8 cellular contexts compared by ENCODE assay signal in genomic region chr18:21242141-21243040, GRCh38. TPM values are rescaled to one million over a fixed set of nuclear protein-coding genes. Genes with fewer than 3 reads are reported as not detected.
DNase-seq lines count a peak whose midpoint lies in the region; ATAC-seq and TF ChIP-seq lines count a peak whose summit lies in the region.

Gene GREB1L (plus strand): TSS chr18:21242232. CDS start chr18:21383519, 141,287 bp downstream.

- peaks cover 12% of the 10 kb centered on the region for H3K4me1 Mint-ChIP-seq in stimulated activated naive CD8-positive, alpha-beta T cell treated with anti-CD3 and anti-CD28 coated beads, Interleukin-15, amount 100 ng/mL, for 72 hours

- H3K4me1 ChIP-seq in PC-9 (replicated peaks; ENCODE audit: insufficient read depth) (0 out of 2 replicates have a peak, but pooled peaks cover 7% of the 10 kb centered on the region), lung (ENCODE audit: control insufficient read depth in 2 of 2, insufficient read depth in 2 of 2, low read length in 2 of 2) (peaks cover 0 to 14% of the 10 kb centered on the region in 2 donors)

- H3K36me3 ChIP-seq in PC-9 (ENCODE audit: low read depth): no peaks in the 10 kb centered on the region
- no peaks in the 10 kb centered on the region for H3K36me3 ChIP-seq in lung (ENCODE audit: control insufficient read depth in 2 of 2, insufficient read depth in 2 of 2, low read length in 2 of 2)

- peak within 1 kb of the TSS; percentile 63 for H3K4me3 ChIP-seq in HFF-Myc (replicated peaks; ENCODE audit: low read depth, low read length)
- peak within 1 kb of the TSS; percentile 62 for H3K4me3 ChIP-seq in PC-9
- H3K4me3 ChIP-seq in lung: peak within 1 kb of the TSS; percentile 65

- POLR2A ChIA-PET in PC-9 (lab: Charles Lee; ENCODE audit: unreplicated experiment): no interaction called here

- intact Hi-C loops in PC-9 (cut with micrococcal nuclease; ENCODE audit: unreplicated experiment): loop anchor here (1.0 kb wide), 2 partner anchors 149 to 202 kb away; no protein-coding TSS in a partner anchor

- ATAC-seq in lung (ENCODE audit: insufficient read depth, low FRiP score): peak; percentile 70
- peak; percentile 80 for ATAC-seq in stimulated activated naive CD8-positive, alpha-beta T cell treated with anti-CD3 and anti-CD28 coated beads, Interleukin-15, amount 100 ng/mL, for 72 hours
- no peak for ATAC-seq in GM18861 (IDR thresholded peaks at IDR 0.05; ENCODE audit: unreplicated experiment)
- ATAC-seq in HG03520 (IDR thresholded peaks at IDR 0.05; ENCODE audit: unreplicated experiment): no peak

- TF ChIP-seq CTCF in HFF-Myc (IDR thresholded peaks at IDR 0.05; ENCODE audit: low read depth, low read length, missing control alignments) (no peak), PC-9 (conservative IDR thresholded peaks at IDR 0.05) (no peak; the same call in 1 of the 2 replicates), lung (IDR thresholded peaks at IDR 0.05; ENCODE audit: control extremely low read depth, extremely low read depth) (no peak)

- peak within 1 kb of the TSS; percentile 86 for H3K4me2 ChIP-seq in PC-9

- 1% methylated on average over 69 to 115 of the region's 115 CpGs for WGBS in lung, 2 donors

- H3K27me3 ChIP-seq in PC-9 (ENCODE audit: insufficient read depth, low read depth) (no peaks in the 10 kb centered on the region), lung (ENCODE audit: control insufficient read depth, insufficient read depth) (peaks cover 5% of the 10 kb centered on the region)

- BruUV-seq in PC-9 (replicated peaks; lab: Mats Ljungman, UMichigan): no TSS peak

- CTCF ChIA-PET in PC-9 (lab: Charles Lee): no interaction called here

- peak within 1 kb of the TSS; percentile 50 to 70 for H3K4me3 Mint-ChIP-seq in stimulated activated naive CD8-positive, alpha-beta T cell treated with anti-CD3 and anti-CD28 coated beads, Interleukin-15, amount 100 ng/mL, for 72 hours

- peaks cover 90% of the 10 kb centered on the region for H3K27me3 Mint-ChIP-seq in stimulated activated naive CD8-positive, alpha-beta T cell treated with anti-CD3 and anti-CD28 coated beads, Interleukin-15, amount 100 ng/mL, for 72 hours

- in situ Hi-C loops in Caki2 (cut with HindIII; ENCODE audit: low pct_unique_long_range_greater_than_20kb, low sequenced_read_pairs): no loop called here

- H3K79me2 ChIP-seq in PC-9 (ENCODE audit: low read depth): no peaks in the 10 kb centered on the region; the same call in 1 of the 2 replicates

- H3K9me2 ChIP-seq in PC-9 (ENCODE audit: insufficient read depth): no peaks in the 10 kb centered on the region

- no peaks in the 10 kb centered on the region for H3K9me3 Mint-ChIP-seq in stimulated activated naive CD8-positive, alpha-beta T cell treated with anti-CD3 and anti-CD28 coated beads, Interleukin-15, amount 100 ng/mL, for 72 hours

- peak within 1 kb of the TSS; percentile 74 for H2AFZ ChIP-seq in PC-9

- H3K27ac Mint-ChIP-seq in stimulated activated naive CD8-positive, alpha-beta T cell treated with anti-CD3 and anti-CD28 coated beads, Interleukin-15, amount 100 ng/mL, for 72 hours: no peak within 1 kb of the TSS

- H3F3A ChIP-seq in PC-9 (ENCODE audit: insufficient read depth, low read depth): no peaks in the 10 kb centered on the region

- no peaks in the 10 kb centered on the region for H4K20me1 ChIP-seq in PC-9 (ENCODE audit: insufficient read depth)

- H3K9me3 ChIP-seq in PC-9 (ENCODE audit: insufficient read depth, low read depth) (no peaks in the 10 kb centered on the region), lung (ENCODE audit: control insufficient read depth in 2 of 2, insufficient read depth in 1 of 2, low read length in 1 of 2) (no peaks in the 10 kb centered on the region)

- H3K27ac ChIP-seq in PC-9: no peak within 1 kb of the TSS
- H3K27ac ChIP-seq in lung (ENCODE audit: low read depth in 1 of 2, low read length in 1 of 2): peak within 1 kb of the TSS; percentile 38 to 47

- peak; percentile 63 for DNase-seq in Caki2 (ENCODE audit: low read depth)
- DNase-seq in HFF-Myc (ENCODE audit: extremely low read depth, low read depth): no peak
- DNase-seq in PC-9: peak; percentile 38 to 73
- peak; percentile 90 for DNase-seq in ecto neural progenitor cell (ENCODE audit: low spot score)
- DNase-seq in lung (ENCODE audit: low spot score): no peak
- peak; percentile 28 to 33 for DNase-seq in stimulated activated naive CD8-positive, alpha-beta T cell treated with anti-CD3 and anti-CD28 coated beads, Interleukin-15, amount 100 ng/mL, for 72 hours

RNA-seq across cellular contexts. Expression of gene GREB1L, which starts in this region (rescaled TPM):
- total RNA-seq in Caki2 (2014; rRNA removed; shearing (Covaris generic); ENCODE audit: low replicate concordance): 0.72 and 2.0 TPM in 2 replicates
- total RNA-seq in PC-9 (2021) (3.6 and 6.0 TPM in 2 replicates), lung (1 to 10 TPM in 1 of 2 donors, under 1 TPM in 1; 0.28 to 1.2 TPM)
- polyA plus RNA-seq in lung: under 1 TPM; 0.08 to 0.55 TPM

Comparison
In these comparisons a context has a peak if more than half of its experiments do, and no peak if none do; other contexts are left out.
1. DNase-seq: peak in Caki2 (single experiment), PC-9 (2 of 2), ecto neural progenitor cell (single experiment) and stimulated activated naive CD8-positive, alpha-beta T cell treated with anti-CD3 and anti-CD28 coated beads, Interleukin-15, amount 100 ng/mL, for 72 hours (2 of 2); none in HFF-Myc (single experiment) and lung (single experiment).
2. ATAC-seq: peak in lung (single experiment) and stimulated activated naive CD8-positive, alpha-beta T cell treated with anti-CD3 and anti-CD28 coated beads, Interleukin-15, amount 100 ng/mL, for 72 hours (single experiment); none in GM18861 (single experiment) and HG03520 (single experiment).
3. Peak in every context shown above with its lines, with median percentiles within 50 percentile points of each other: H3K4me3 ChIP-seq.